Comparison of ENCODE assay signal across 20 cellular contexts in the genomic region with DNA sequence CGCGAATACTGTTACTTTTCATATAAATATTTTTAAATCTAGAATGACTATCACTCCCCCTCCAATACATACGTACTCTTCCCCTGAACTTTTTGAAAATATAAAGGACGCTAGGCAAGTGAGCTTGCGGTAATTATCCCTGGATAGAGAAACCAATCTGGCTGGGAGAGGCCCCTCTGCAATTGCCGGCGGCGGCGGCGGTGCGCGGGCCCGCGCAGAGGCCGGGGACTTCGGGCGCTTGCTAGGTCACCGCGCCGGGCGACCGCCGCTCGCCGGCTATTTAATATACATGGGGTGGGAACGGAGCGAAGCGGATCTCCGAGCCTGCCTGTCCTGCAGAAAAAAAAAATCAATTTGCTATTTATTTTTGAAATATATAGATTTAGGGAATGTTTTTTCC.
DNase-seq lines count a peak whose midpoint lies in the region; ATAC-seq and TF ChIP-seq lines count a peak whose summit lies in the region.
"Had no signal": no experiment of that assay in that cellular context is flagged by ENCODE, and none has a peak within 500 bp of the region (broad histone marks: within the 10 kb centered on the region; RNA-seq: fewer than 3 reads in every experiment).

No MANE protein-coding gene starts in this region.

- no peak overlapping the region for H3K18ac ChIP-seq in H9 (ENCODE audit: insufficient read length, low read depth, low read length)

- H3K27ac ChIP-seq in H9 (ENCODE audit: insufficient read length, low read depth, low read length) (no peak overlapping the region), ectodermal cell (ENCODE audit: insufficient read depth, low read depth, low read length, poor library complexity, severe bottlenecking) (no peak overlapping the region), iPS-20b (ENCODE audit: low read length) (no peak overlapping the region)
- H3K27ac ChIP-seq: foreskin keratinocyte, HL-60 had no signal

- peak overlapping the region; percentile 43 to 98 for H3K4me3 Mint-ChIP-seq in H9
- H3K4me3 Mint-ChIP-seq: activated naive CD4-positive, alpha-beta T cell treated with anti-CD3 and anti-CD28 coated beads for 36 hours; CD4-positive, alpha-beta T cell; T-cell had no signal

- peaks cover 44% of the 10 kb centered on the region for H3K23me2 ChIP-seq in H9 (ENCODE audit: insufficient read length, low read depth, low read length, poor library complexity, severe bottlenecking)

- no peaks in the 10 kb centered on the region for H3K9me3 ChIP-seq in H9 (ENCODE audit: control insufficient read depth, low read depth, low read length)
- no peaks in the 10 kb centered on the region for H3K9me3 ChIP-seq in ectodermal cell (ENCODE audit: control insufficient read depth, low read length)
- H3K9me3 ChIP-seq in iPS-20b (ENCODE audit: insufficient read depth, low read depth, low read length) = no peaks in the 10 kb centered on the region
- no peaks in the 10 kb centered on the region for H3K9me3 ChIP-seq in neuron (ENCODE audit: low read length)

- no peak overlapping the region for H3K23ac ChIP-seq in H9 (ENCODE audit: insufficient read length, low read depth, low read length)

- H3K4me2 ChIP-seq in H9 (ENCODE audit: insufficient read depth, insufficient read length, low read length) = peak overlapping the region; percentile 81

- H3K27me3 ChIP-seq in H9 (ENCODE audit: insufficient read depth, low read length) (peaks cover 51% of the 10 kb centered on the region), ectodermal cell (ENCODE audit: control insufficient read depth, insufficient read depth, low read length, poor library complexity, severe bottlenecking) (peaks cover 78% of the 10 kb centered on the region), iPS-20b (ENCODE audit: insufficient read depth, low read length) (peaks cover 86% of the 10 kb centered on the region), neuron (ENCODE audit: insufficient read depth, low read length) (peaks cover 82% of the 10 kb centered on the region)

- no peaks in the 10 kb centered on the region for H4K20me1 ChIP-seq in H9 (ENCODE audit: control insufficient read depth, insufficient read depth, insufficient read length)

- no peaks in the 10 kb centered on the region for H3K79me2 ChIP-seq in H9 (ENCODE audit: insufficient read depth, low read length)

- H3T11ph ChIP-seq in H9 (ENCODE audit: low read length) = no peak overlapping the region

- H3K9ac ChIP-seq in H9 (ENCODE audit: extremely low read depth, insufficient read length, low read length) (no peak overlapping the region), iPS-20b (ENCODE audit: low read depth, low read length) (no peak overlapping the region)

- H3K9me3 Mint-ChIP-seq in H9 = no peaks in the 10 kb centered on the region
- H3K9me3 Mint-ChIP-seq: CD4-positive, alpha-beta T cell had no signal

- H2AK5ac ChIP-seq in H9 (ENCODE audit: insufficient read length, low read length) = no peak overlapping the region

- H2AFZ ChIP-seq in H9 (ENCODE audit: low read length) (no peak overlapping the region), neuron (ENCODE audit: low read depth, low read length) (peak overlapping the region; percentile 70)

- H4K91ac ChIP-seq in H9 (ENCODE audit: insufficient read length, low read depth, low read length) = no peak overlapping the region

- H4K8ac ChIP-seq in H9 (replicated peaks; ENCODE audit: insufficient read length, low read depth, low read length) = no peak overlapping the region

- H2BK15ac ChIP-seq in H9 (ENCODE audit: low read depth, low read length) = no peak overlapping the region

- H3K14ac ChIP-seq in H9 (ENCODE audit: insufficient read depth, low read length) = no peak overlapping the region

- H3K36me3 Mint-ChIP-seq in H9 (ENCODE audit: insufficient read depth in 1 of 3, low read depth in 3 of 3) = no peaks in the 10 kb centered on the region; a peak in 1 of 7 replicates
- H3K36me3 Mint-ChIP-seq: T-cell had no signal

- no peak overlapping the region for H3K4ac ChIP-seq in H9 (ENCODE audit: low read depth, low read length)

- no peak overlapping the region for H3K56ac ChIP-seq in H9 (ENCODE audit: insufficient read length, low read depth, low read length)

- H2BK120ac ChIP-seq in H9 (ENCODE audit: low read depth, low read length, poor library complexity, severe bottlenecking) = no peak overlapping the region

- ATAC-seq in GM21390 (IDR thresholded peaks at IDR 0.05; ENCODE audit: unreplicated experiment) (no peak), GM18505 (IDR thresholded peaks at IDR 0.05; ENCODE audit: unreplicated experiment) (no peak)
- ATAC-seq: foreskin keratinocyte, T-cell had no signal

- H3K4me3 ChIP-seq in ectodermal cell (ENCODE audit: insufficient read depth, low read depth, low read length) (peak overlapping the region; percentile 26), iPS-20b (ENCODE audit: low read length) (peak overlapping the region; percentile 60), neuron (ENCODE audit: low read length) (peak overlapping the region; percentile 43)

- no peaks in the 10 kb centered on the region for H3K36me3 ChIP-seq in ectodermal cell (ENCODE audit: control insufficient read depth, insufficient read depth, low read length)
- no peaks in the 10 kb centered on the region for H3K36me3 ChIP-seq in iPS-20b (ENCODE audit: insufficient read depth, low read depth, low read length)
- H3K36me3 ChIP-seq in neuron (ENCODE audit: insufficient read depth, low read length) = no peaks in the 10 kb centered on the region

- DNase-seq in H9 = peak; percentile 40
- no peak for DNase-seq in kidney glomerular epithelial cell (lab: John Stamatoyannopoulos, UW)
- DNase-seq in NCI-H1417 (lab: John Stamatoyannopoulos, UW) = no peak
- DNase-seq: activated CD4-positive, alpha-beta T cell treated with anti-CD3 and anti-CD28 coated beads, Interleukin-2, amount 50 U/mL, for 48 hours; activated naive CD4-positive, alpha-beta T cell treated with anti-CD3 and anti-CD28 coated beads for 36 hours; aorta; CD4-positive, alpha-beta T cell; DND-41; foreskin keratinocyte; midbrain; NCI-H2029 treated with DMSO at 0.1 percent for 48 hours; NCI-H510A treated with DMSO at 0.1 percent for 48 hours; nucleus accumbens; T-cell had no signal

- no peak overlapping the region for H2BK12ac ChIP-seq in H9 (ENCODE audit: insufficient read length, low read depth, low read length)

- H3K4me1 ChIP-seq in H9 (ENCODE audit: insufficient read depth, low read length) = peaks cover 3% of the 10 kb centered on the region; the same call in 1 of the 2 replicates
- H3K4me1 ChIP-seq in ectodermal cell (ENCODE audit: control insufficient read depth, insufficient read depth, low read length) = peaks cover 27% of the 10 kb centered on the region
- H3K4me1 ChIP-seq in iPS-20b (ENCODE audit: insufficient read depth, low read length) = peaks cover 17% of the 10 kb centered on the region; the same call in 1 of the 2 replicates
- H3K4me1 ChIP-seq in neuron (ENCODE audit: insufficient read depth, low read length) = peaks cover 40% of the 10 kb centered on the region
- H3K4me1 ChIP-seq: foreskin keratinocyte had no signal

- H3K79me1 ChIP-seq in H9 (ENCODE audit: insufficient read depth, low read depth, low read length, poor library complexity, severe bottlenecking) = no peaks in the 10 kb centered on the region

- peaks cover 47 to 56% of the 10 kb centered on the region in 2 experiments for H3K4me1 Mint-ChIP-seq in H9
- H3K4me1 Mint-ChIP-seq: T-cell had no signal

- no peak overlapping the region for H3K27ac Mint-ChIP-seq in H9
- H3K27ac Mint-ChIP-seq: activated naive CD4-positive, alpha-beta T cell treated with anti-CD3 and anti-CD28 coated beads for 36 hours; CD4-positive, alpha-beta T cell; T-cell had no signal

- no CpG with 5 or more reads among the region's 29 CpGs for WGBS in H9 (ENCODE audit: extremely low coverage, insufficient read length, low lambda C conversion rate)
- 1% methylated on average over 26 to 28 of the region's 29 CpGs for WGBS in ectodermal cell, 2 experiments

- no peak overlapping the region for H2BK5ac ChIP-seq in H9 (ENCODE audit: insufficient read length, low read length)

- no peak for TF ChIP-seq POLR2A in GM18505 (IDR thresholded peaks at IDR 0.05; ENCODE audit: borderline replicate concordance, extremely low read depth, insufficient read depth, insufficient read length)

- H2BK20ac ChIP-seq in H9 (ENCODE audit: low read depth, low read length, poor library complexity, severe bottlenecking) = no peak overlapping the region

- no peak overlapping the region for H4K5ac ChIP-seq in H9 (ENCODE audit: insufficient read length, low read depth, low read length)

- peaks cover 97% of the 10 kb centered on the region for H3K27me3 Mint-ChIP-seq in H9 (ENCODE audit: low read depth)

- TF ChIP-seq CTCF in H9 (conservative IDR thresholded peaks at IDR 0.05) = no peak
